34 cellular contexts compared by ENCODE assay signal in the genomic region with DNA sequence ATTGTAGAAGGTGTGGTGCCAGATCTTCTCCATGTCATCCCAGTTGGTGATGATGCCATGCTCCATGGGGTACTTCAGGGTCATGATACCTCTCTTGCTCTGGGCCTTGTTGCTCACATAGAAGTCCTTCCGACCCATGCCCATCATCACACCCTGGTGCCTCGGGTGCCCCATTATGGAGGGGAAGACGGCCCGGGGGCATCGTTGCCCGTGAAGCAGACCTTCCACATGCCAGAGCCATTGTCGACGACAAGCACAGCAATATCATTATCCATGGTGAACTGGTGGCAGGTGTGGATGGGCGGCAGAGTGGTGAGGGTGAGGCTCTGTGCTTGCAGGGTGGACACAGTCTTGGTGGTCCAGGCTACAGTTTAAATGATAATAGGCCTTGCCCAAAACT.
"Had no signal": no experiment of that assay in that cellular context is flagged by ENCODE, and none has a peak within 500 bp of the region (broad histone marks: within the 10 kb centered on the region; RNA-seq: fewer than 3 reads in every experiment).

No MANE protein-coding gene starts in this region.

- H3K9me3 ChIP-seq: MG63 had no signal

- H3K4me3 ChIP-seq: MG63 had no signal

- H3K27me3 ChIP-seq: MG63 had no signal

- DNase-seq: Kasumi-1, MG63, MM.1S, MV-4-11, NCI-H1048, NCI-H1092, NCI-H1092 treated with DMSO at 0.1 percent for 48 hours, NCI-H1105, NCI-H1105 treated with DMSO at 0.1 percent for 48 hours, NCI-H1417, NCI-H1417 treated with DMSO at 0.1 percent for 48 hours, NCI-H1436, NCI-H1436 treated with DMSO at 0.1 percent for 48 hours, NCI-H146, NCI-H1694, NCI-H1694 treated with DMSO at 0.1 percent for 48 hours, NCI-H187, NCI-H187 treated with DMSO at 0.1 percent for 48 hours, NCI-H1930, NCI-H2029, NCI-H2029 treated with DMSO at 0.1 percent for 48 hours, NCI-H2081, NCI-H2081 treated with DMSO at 0.1 percent for 48 hours, NCI-H2107, NCI-H2171, NCI-H2171 treated with DMSO at 0.1 percent for 48 hours, NCI-H2227 treated with DMSO at 0.1 percent for 48 hours, NCI-H226, NCI-H345, NCI-H446, NCI-H446 treated with DMSO at 0.1 percent for 48 hours, NCI-H510A, NCI-H510A treated with DMSO at 0.1 percent for 48 hours, NCI-H524 had no signal
